ENCODE assay signal across 20 cellular contexts in the genomic region with DNA sequence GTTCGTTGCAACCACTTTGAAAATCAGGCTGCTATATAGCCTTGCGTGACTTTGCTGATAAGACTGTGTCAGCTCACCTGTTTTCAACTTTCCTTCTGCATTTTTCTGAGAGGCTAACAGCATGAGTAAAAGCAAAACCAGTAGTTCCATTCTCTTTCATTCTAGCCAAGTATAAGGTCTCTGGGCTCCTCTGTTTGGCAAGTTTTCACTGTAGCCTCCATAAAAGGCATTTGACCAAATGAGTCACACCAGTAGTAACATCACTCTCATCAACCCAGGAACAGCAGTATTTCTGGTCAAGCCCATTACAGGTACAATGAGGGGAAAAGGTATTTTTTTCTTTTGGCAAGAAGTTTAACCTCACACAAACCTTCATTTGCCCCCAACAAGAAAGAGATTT.
DNase-seq lines count a peak whose midpoint lies in the region; ATAC-seq and TF ChIP-seq lines count a peak whose summit lies in the region.
"Had no signal": no experiment of that assay in that cellular context is flagged by ENCODE, and none has a peak within 500 bp of the region (broad histone marks: within the 10 kb centered on the region; RNA-seq: fewer than 3 reads in every experiment).

No MANE protein-coding gene starts in this region.

- no peaks in the 10 kb centered on the region for H3K4me1 ChIP-seq in stomach
- H3K4me1 ChIP-seq: upper lobe of left lung had no signal

- peak; percentile 20 for DNase-seq in AG20443 (ENCODE audit: low spot score)
- DNase-seq in astrocyte of the hippocampus (ENCODE audit: low read depth, low spot score): peak; percentile 28
- DNase-seq in fibroblast of pulmonary artery (ENCODE audit: low read depth): peak; percentile 24
- no peak for DNase-seq in T-helper 2 cell
- DNase-seq in NK-92 (lab: John Stamatoyannopoulos, UW; ENCODE audit: unreplicated experiment): no peak
- DNase-seq in stomach: no peak
- DNase-seq: activated CD4-positive, alpha-beta T cell treated with anti-CD3 and anti-CD28 coated beads, Interleukin-2, amount 10 ng/mL, durations not matched to agents 24 days and 14 days; activated naive CD4-positive, alpha-beta T cell; activated T-cell treated with anti-CD3 and anti-CD28 coated beads, Interleukin-2, amount 50 U/mL, for 48 hours; GDM1; head of caudate nucleus; NCI-H1694; NCI-H2171; NCI-H524; upper lobe of left lung had no signal

- TF ChIP-seq CTCF in fibroblast of pulmonary artery (IDR thresholded peaks at IDR 0.05; ENCODE audit: low read length, missing control alignments) (no peak), stomach (IDR thresholded peaks at IDR 0.05) (no peak)

- no peak overlapping the region for H3K27ac ChIP-seq in stomach
- H3K27ac ChIP-seq: cardiac muscle cell, KMS-11, upper lobe of left lung, VCaP had no signal

- intact Hi-C loops in stomach (cut with DNase I; ENCODE audit: low total_unique reads): no loop called here

- TF ChIP-seq EP300 in stomach (IDR thresholded peaks at IDR 0.05): no peak

- ATAC-seq in HG03432 (IDR thresholded peaks at IDR 0.05; ENCODE audit: unreplicated experiment) (peak; percentile 75), HG02970 (IDR thresholded peaks at IDR 0.05; ENCODE audit: low FRiP score, unreplicated experiment) (no peak)

- H3K4me3 ChIP-seq in fibroblast of pulmonary artery (replicated peaks; ENCODE audit: low read depth, low read length): no peak overlapping the region
- H3K4me3 ChIP-seq in stomach: no peak overlapping the region
- H3K4me3 ChIP-seq: cardiac muscle cell, upper lobe of left lung had no signal

- peaks cover 0 to 8% (median 0%) of the 10 kb centered on the region in 4 donors for H3K9me3 ChIP-seq in stomach

- 33 to 73% (median 40%) methylated on average over 2 of the region's 2 CpGs for WGBS in stomach, 5 donors

- no peaks in the 10 kb centered on the region for H3K27me3 ChIP-seq in stomach
- H3K27me3 ChIP-seq: cardiac muscle cell, upper lobe of left lung had no signal

- H3K36me3 ChIP-seq in stomach: no peaks in the 10 kb centered on the region
- H3K36me3 ChIP-seq: cardiac muscle cell, upper lobe of left lung had no signal

- no peak for TF ChIP-seq POLR2A in stomach (IDR thresholded peaks at IDR 0.05)

Comparison
In these comparisons a context has a peak if more than half of its experiments do, and no peak if none do; other contexts are left out.
1. DNase-seq: peak in AG20443 (single experiment), astrocyte of the hippocampus (single experiment) and fibroblast of pulmonary artery (single experiment); none in T-helper 2 cell (0 of 5), NK-92 (single experiment) and stomach (single experiment).